In the genomic region with DNA sequence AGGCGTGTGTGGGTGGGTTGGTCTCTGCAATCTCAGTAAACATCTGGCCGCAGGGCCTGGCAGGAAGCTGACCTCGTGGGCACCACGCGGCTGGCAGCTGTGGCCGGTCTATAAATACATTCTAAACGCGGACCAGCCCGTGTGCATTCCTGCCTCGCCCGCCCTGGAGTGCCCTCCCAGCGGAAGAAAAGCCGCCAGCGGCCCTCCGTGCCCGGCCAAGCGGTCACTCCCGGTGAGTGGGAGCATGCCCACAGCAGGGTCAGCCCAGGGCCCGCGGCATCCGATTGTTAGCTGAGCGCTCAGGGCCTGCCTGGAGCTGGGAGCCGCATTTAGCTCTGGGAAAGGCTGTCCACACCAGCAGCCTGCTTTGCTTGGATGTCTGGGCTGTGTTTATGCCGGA, we compare ENCODE assay signal across 16 cellular contexts. TPM values are rescaled to one million over a fixed set of nuclear protein-coding genes. Genes with fewer than 3 reads are reported as not detected.
DNase-seq lines count a peak whose midpoint lies in the region; ATAC-seq and TF ChIP-seq lines count a peak whose summit lies in the region.
"Had no signal": no experiment of that assay in that cellular context is flagged by ENCODE, and none has a peak within 500 bp of the region (broad histone marks: within the 10 kb centered on the region; RNA-seq: fewer than 3 reads in every experiment).

No MANE protein-coding gene starts in this region.

- WGBS in aorta, 2 donors = 3 to 6% methylated on average over 24 of the region's 24 CpGs

- ATAC-seq in Right ventricle myocardium superior (ENCODE audit: poor library complexity) (peak; percentile 47), aorta (ENCODE audit: low FRiP score) (peak; percentile 80), GM18907 (IDR thresholded peaks at IDR 0.05; ENCODE audit: unreplicated experiment) (no peak)
- ATAC-seq: CD8-positive, alpha-beta T cell had no signal

- POLR2A ChIA-PET in OCI-LY7 (lab: Charles Lee) = no interaction called here

- H3K4me3 ChIP-seq in right atrium auricular region = no peak overlapping the region
- H3K4me3 ChIP-seq in fibroblast of villous mesenchyme (ENCODE audit: low read depth, low read length) = no peak overlapping the region
- H3K4me3 ChIP-seq in aorta (ENCODE audit: low read length in 2 of 2) = no peak overlapping the region
- H3K4me3 ChIP-seq in OCI-LY7 (ENCODE audit: low read depth, low read length, poor library complexity, severe bottlenecking) = no peak overlapping the region
- H3K4me3 ChIP-seq: GM23248, testis had no signal

- H3K27ac ChIP-seq in right atrium auricular region (no peak overlapping the region), aorta (ENCODE audit: low read depth in 1 of 2, low read length in 2 of 2) (peak overlapping the region in 1 of 2 donors; percentile 35), OCI-LY7 (ENCODE audit: low read depth, low read length, poor library complexity, severe bottlenecking) (no peak overlapping the region)
- H3K27ac ChIP-seq: GM23248, testis had no signal

- no peaks in the 10 kb centered on the region for H3K9me3 ChIP-seq in right atrium auricular region
- H3K9me3 ChIP-seq in aorta (ENCODE audit: control insufficient read depth, low read length) = no peaks in the 10 kb centered on the region
- no peaks in the 10 kb centered on the region for H3K9me3 ChIP-seq in OCI-LY7 (ENCODE audit: low read length)
- H3K9me3 ChIP-seq: testis had no signal

- H3K4me1 ChIP-seq in right atrium auricular region (peaks cover 0 to 7% of the 10 kb centered on the region in 2 donors), aorta (ENCODE audit: control insufficient read depth in 1 of 2, insufficient read depth in 2 of 2, low read length in 2 of 2) (no peaks in the 10 kb centered on the region), OCI-LY7 (ENCODE audit: insufficient read depth, low read length, poor library complexity, severe bottlenecking) (no peaks in the 10 kb centered on the region)

- CTCF ChIA-PET in OCI-LY7 (lab: Charles Lee; ENCODE audit: unreplicated experiment) = no interaction called here

- no peaks in the 10 kb centered on the region for H3K79me2 ChIP-seq in OCI-LY7 (ENCODE audit: insufficient read depth, low read depth, low read length)

- DNase-seq in Right ventricle myocardium superior (peak; percentile 69), right atrium auricular region (ENCODE audit: low spot score) (no peak), fibroblast of villous mesenchyme (ENCODE audit: low read depth) (peak; percentile 30), myocyte (ENCODE audit: low read depth) (peak; percentile 95), aorta (peak; percentile 89 to 90), dedifferentiated amniotic fluid mesenchymal stem cell (ENCODE audit: extremely low spot score) (no peak), OCI-LY7 (ENCODE audit: low spot score) (no peak)
- DNase-seq: activated CD4-positive, alpha-beta memory T cell treated with anti-CD3 and anti-CD28 coated beads, Interleukin-2, amount 10 ng/mL, durations not matched to agents 7 days and 5 days; CD8-positive, alpha-beta T cell; central memory CD4-positive, alpha-beta T cell; GM23248; NCI-H1930; NCI-H524; OCI-M1; testis had no signal

- H3K4me2 ChIP-seq in OCI-LY7 (ENCODE audit: low read length) = no peak overlapping the region

- no peak overlapping the region for H2AFZ ChIP-seq in OCI-LY7 (ENCODE audit: low read length)
- H2AFZ ChIP-seq: GM23248 had no signal

- no peaks in the 10 kb centered on the region for H3K27me3 ChIP-seq in right atrium auricular region
- no peaks in the 10 kb centered on the region for H3K27me3 ChIP-seq in aorta (ENCODE audit: control insufficient read depth in 1 of 2, insufficient read depth in 2 of 2, low read length in 1 of 2)
- H3K27me3 ChIP-seq: testis had no signal

- TF ChIP-seq CTCF in right atrium auricular region (IDR thresholded peaks at IDR 0.05) (no peak), fibroblast of villous mesenchyme (IDR thresholded peaks at IDR 0.05; ENCODE audit: insufficient read depth, low read depth, low read length) (no peak), OCI-LY7 (conservative IDR thresholded peaks at IDR 0.05; ENCODE audit: low read length) (no peak)

- intact Hi-C loops in Right ventricle myocardium superior (cut with DNase I) = no loop called here
- intact Hi-C loops in aorta (cut with DNase I) = no loop called here
- intact Hi-C loops in OCI-LY7 (cut with micrococcal nuclease; ENCODE audit: unreplicated experiment) = no loop called here

- H3K36me3 ChIP-seq in right atrium auricular region (no peaks in the 10 kb centered on the region), aorta (ENCODE audit: control insufficient read depth in 1 of 2, insufficient read depth in 2 of 2, low read length in 1 of 2) (no peaks in the 10 kb centered on the region), OCI-LY7 (ENCODE audit: insufficient read depth, low read length) (no peaks in the 10 kb centered on the region)

- H3K9me2 ChIP-seq in OCI-LY7 (ENCODE audit: insufficient read depth, low read length) = no peaks in the 10 kb centered on the region

- no peaks in the 10 kb centered on the region for H4K20me1 ChIP-seq in OCI-LY7 (ENCODE audit: insufficient read depth, low read length)

- BruUV-seq in OCI-LY7 (replicated peaks; lab: Mats Ljungman, UMichigan) = no TSS peak

RNA-seq across cellular contexts. Expression of a gene that starts 10.3 kb away (rescaled TPM):
- total RNA-seq in Right ventricle myocardium superior = 0.94 TPM
- under 1 TPM; 0.56 to 0.83 TPM for total RNA-seq in right atrium auricular region
- 6.0 and 9.7 TPM in 2 replicates for total RNA-seq in fibroblast of villous mesenchyme
- 1.5 and 2.7 TPM in 2 replicates for total RNA-seq in myocyte
- 6.1 TPM for polyA plus RNA-seq in myocyte (2012)
- total RNA-seq in aorta = 1 to 10 TPM; 1.9 to 5.2 TPM
- polyA plus RNA-seq in aorta = under 1 TPM; 0.38 to 0.54 TPM
- under 0.01 TPM in 1 of 2 replicates, not detected in the other for total RNA-seq in OCI-LY7 (2014; rRNA removed; shearing (Covaris generic))
- 0.02 TPM in 1 of 2 replicates, not detected in the other for total RNA-seq in OCI-LY7 (2022)

Comparison
In these comparisons a context has a peak if more than half of its experiments do, and no peak if none do; other contexts are left out.
1. DNase-seq: peak in Right ventricle myocardium superior (single experiment), fibroblast of villous mesenchyme (single experiment), myocyte (single experiment) and aorta (2 of 2); none in right atrium auricular region (single experiment), dedifferentiated amniotic fluid mesenchymal stem cell (single experiment) and OCI-LY7 (single experiment).